In genomic region chr1:84433253-84434080, GRCh38 we compare ENCODE assay signal across 8 cellular contexts.
DNase-seq lines count a peak whose midpoint lies in the region; ATAC-seq lines count a peak whose summit lies in the region.

No MANE protein-coding gene starts in this region.

- no peaks in the 10 kb centered on the region for H3K27me3 Mint-ChIP-seq in memory B cell

- H3K9me3 Mint-ChIP-seq in memory B cell, result peaks cover 5% of the 10 kb centered on the region

- H3K36me3 Mint-ChIP-seq in memory B cell, result peaks cover 4% of the 10 kb centered on the region

- peak; percentile 20 for DNase-seq in stimulated activated CD4-positive, alpha-beta T cell treated with anti-CD3 and anti-CD28 coated beads, Interleukin-12 subunit alpha, Interleukin-12 subunit beta, amount 100 ng/mL, for 4 hours
- DNase-seq in stimulated activated CD4-positive, alpha-beta T cell treated with anti-CD3 and anti-CD28 coated beads, Interleukin-4, amount 100 ng/mL, for 1 hour, result no peak
- DNase-seq in NCI-H446 (lab: John Stamatoyannopoulos, UW) (peak; percentile 67 to 83), memory B cell (ENCODE audit: low spot score in 2 of 2) (peak; percentile 30 to 49)
- DNase-seq in activated CD4-positive, alpha-beta T cell treated with anti-CD3 and anti-CD28 coated beads for 4 hours, result peak; percentile 52 to 59
- peak; percentile 18 for DNase-seq in effector CD8-positive, alpha-beta T cell (lab: John Stamatoyannopoulos, UW)
- peak; percentile 51 for DNase-seq in stimulated activated naive CD8-positive, alpha-beta T cell treated with anti-CD3 and anti-CD28 coated beads, Interleukin-15, Interleukin-2, amounts not matched to agents 100 U/mL and 50 U/mL, for 24 hours

- H3K4me3 Mint-ChIP-seq in memory B cell, result peak overlapping the region; percentile 55

- no peak overlapping the region for H3K27ac Mint-ChIP-seq in memory B cell

- ATAC-seq in HG03159 (IDR thresholded peaks at IDR 0.05; ENCODE audit: unreplicated experiment) (peak; percentile 58), memory B cell (ENCODE audit: low read depth) (peak; percentile 71)
- peak; percentile 66 for ATAC-seq in stimulated activated naive CD8-positive, alpha-beta T cell treated with anti-CD3 and anti-CD28 coated beads, Interleukin-15, Interleukin-2, amounts not matched to agents 100 U/mL and 50 U/mL, for 24 hours

- peaks cover 4% of the 10 kb centered on the region for H3K4me1 Mint-ChIP-seq in memory B cell
